ENCODE assay signal across 19 cellular contexts in genomic region chr5:102324714-102325113, GRCh38. TPM values are rescaled to one million over a fixed set of nuclear protein-coding genes. Genes with fewer than 3 reads are reported as not detected.
DNase-seq lines count a peak whose midpoint lies in the region; ATAC-seq and TF ChIP-seq lines count a peak whose summit lies in the region.
"Had no signal": no experiment of that assay in that cellular context is flagged by ENCODE, and none has a peak within 500 bp of the region (broad histone marks: within the 10 kb centered on the region; RNA-seq: fewer than 3 reads in every experiment).

No MANE protein-coding gene starts in this region.

- H3K9me3 Mint-ChIP-seq in nephron: peaks cover 2% of the 10 kb centered on the region
- H3K9me3 Mint-ChIP-seq: CD4-positive, alpha-beta T cell had no signal

- H3K27me3 ChIP-seq in adipocyte (replicated peaks; ENCODE audit: control insufficient read depth, insufficient read depth, low read length): no peaks in the 10 kb centered on the region
- H3K27me3 ChIP-seq: BLaER1 treated with 17β-estradiol and CSF1 and Interleukin-3, amounts not matched to agents 10 nM and 100 nM had no signal

- H3K27me3 Mint-ChIP-seq in nephron (ENCODE audit: low read depth): no peaks in the 10 kb centered on the region
- H3K27me3 Mint-ChIP-seq: CD4-positive, alpha-beta T cell had no signal

- no peaks in the 10 kb centered on the region for H3K36me3 Mint-ChIP-seq in nephron (ENCODE audit: low read depth)
- H3K36me3 Mint-ChIP-seq: CD14-positive monocyte had no signal

- H3K4me1 Mint-ChIP-seq in nephron: peaks cover 15% of the 10 kb centered on the region
- H3K4me1 Mint-ChIP-seq: B cell; CD8-positive, alpha-beta memory T cell had no signal

- no peaks in the 10 kb centered on the region for H3K4me1 ChIP-seq in adipocyte (ENCODE audit: control insufficient read depth, insufficient read depth, low read length)
- H3K4me1 ChIP-seq: BLaER1 treated with 17β-estradiol and CSF1 and Interleukin-3, amounts not matched to agents 10 nM and 100 nM had no signal

- H3K27ac Mint-ChIP-seq in nephron: peak overlapping the region in 2 of 3 experiments; percentile 1 to 34
- H3K27ac Mint-ChIP-seq: B cell; CD14-positive monocyte; CD4-positive, alpha-beta T cell; CD8-positive, alpha-beta memory T cell had no signal

- H3K4me3 ChIP-seq in adipocyte (ENCODE audit: low read length): no peak overlapping the region
- H3K4me3 ChIP-seq: BLaER1 treated with 17β-estradiol and CSF1 and Interleukin-3, amounts not matched to agents 10 nM and 100 nM; GM23248 had no signal

- no peak for TF ChIP-seq CTCF in nephron (IDR thresholded peaks at IDR 0.05; ENCODE audit: unreplicated experiment in 3 of 3)

- H3K9ac ChIP-seq in adipocyte (ENCODE audit: low read length): no peak overlapping the region
- H3K9ac ChIP-seq: BLaER1 treated with 17β-estradiol and CSF1 and Interleukin-3, amounts not matched to agents 10 nM and 100 nM; GM23248 had no signal

- ATAC-seq in HG03520 (IDR thresholded peaks at IDR 0.05; ENCODE audit: unreplicated experiment) (no peak), HG02763 (IDR thresholded peaks at IDR 0.05; ENCODE audit: unreplicated experiment) (no peak)

- H3K4me3 Mint-ChIP-seq in nephron: no peak overlapping the region
- H3K4me3 Mint-ChIP-seq: B cell; CD14-positive monocyte; CD4-positive, alpha-beta T cell; CD8-positive, alpha-beta memory T cell had no signal

- H3K9me3 ChIP-seq in adipocyte (ENCODE audit: control insufficient read depth, low read length): no peaks in the 10 kb centered on the region

- DNase-seq in DMS 273 (lab: John Stamatoyannopoulos, UW; ENCODE audit: unreplicated experiment) (peak; percentile 36), DMS 273 treated with DMSO at 0.1 percent for 48 hours (lab: John Stamatoyannopoulos, UW) (no peak), SK-N-DZ (ENCODE audit: low spot score) (peak; percentile 72), adipocyte (ENCODE audit: low read depth) (peak; percentile 17), SHP77 treated with DMSO at 0.1 percent for 48 hours (lab: John Stamatoyannopoulos, UW) (no peak)
- DNase-seq: CD4-positive, alpha-beta T cell; CD8-positive, alpha-beta memory T cell; DMS153; DND-41; GM23248; H7; HCEC 1CT had no signal

- no peaks in the 10 kb centered on the region for H3K36me3 ChIP-seq in adipocyte (ENCODE audit: control insufficient read depth, insufficient read depth, low read length, severe bottlenecking)
- H3K36me3 ChIP-seq: BLaER1 treated with 17β-estradiol and CSF1 and Interleukin-3, amounts not matched to agents 10 nM and 100 nM had no signal

RNA-seq across cellular contexts. Expression of gene SLCO4C1, which starts 28.6 kb away (rescaled TPM):
- polyA plus RNA-seq in SK-N-DZ (2014; cell fraction: cytosol; rRNA removed): 0.36 and 0.42 TPM in 2 replicates
- polyA plus RNA-seq in SK-N-DZ (2014; cell fraction: nucleus; rRNA removed): 0.15 and 0.36 TPM in 2 replicates
- polyA plus RNA-seq: AG04450, GM23248 had no signal

Comparison
In these comparisons a context has a peak if more than half of its experiments do, and no peak if none do; other contexts are left out.
1. DNase-seq: peak in DMS 273 (single experiment), SK-N-DZ (single experiment) and adipocyte (single experiment); none in DMS 273 treated with DMSO at 0.1 percent for 48 hours (single experiment) and SHP77 treated with DMSO at 0.1 percent for 48 hours (single experiment).